9 cellular contexts compared by ENCODE assay signal in the genomic region with DNA sequence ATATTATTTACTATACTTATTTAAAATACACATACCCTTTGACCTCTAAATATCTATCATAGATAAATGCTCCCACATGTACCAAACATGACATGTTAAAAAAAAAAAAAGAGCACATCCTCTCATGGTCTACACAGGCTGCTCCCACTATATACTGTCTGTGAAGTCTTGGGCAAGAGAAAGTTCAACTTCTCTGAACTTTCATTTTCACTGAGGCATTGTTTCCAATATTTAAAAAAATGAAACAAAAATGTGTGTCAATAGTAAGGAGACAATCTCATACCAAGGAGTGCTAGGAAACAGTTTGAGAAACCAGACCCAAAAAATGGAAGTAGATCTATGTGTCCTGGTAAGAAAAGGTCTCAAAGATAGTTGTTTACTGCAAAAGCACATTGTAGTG. TPM values are rescaled to one million over a fixed set of nuclear protein-coding genes. Genes with fewer than 3 reads are reported as not detected.
DNase-seq lines count a peak whose midpoint lies in the region; ATAC-seq and TF ChIP-seq lines count a peak whose summit lies in the region.
"Had no signal": no experiment of that assay in that cellular context is flagged by ENCODE, and none has a peak within 500 bp of the region (broad histone marks: within the 10 kb centered on the region; RNA-seq: fewer than 3 reads in every experiment).

No MANE protein-coding gene starts in this region.

- H3K27ac ChIP-seq in Panc1 (ENCODE audit: low read length) (peak overlapping the region; percentile 59; the same call in 1 of the 2 replicates), psoas muscle (peak overlapping the region; percentile 50)
- H3K27ac ChIP-seq: pancreas had no signal

- in situ Hi-C loops in Panc1 (cut with HindIII; ENCODE audit: low pct_unique_long_range_greater_than_20kb, low sequenced_read_pairs), result no loop called here

- DNase-seq in Panc1 (ENCODE audit: low read depth, low spot score) (no peak), psoas muscle (no peak), SW 1271 (lab: John Stamatoyannopoulos, UW) (no peak)
- no peak for DNase-seq in activated CD8-positive, alpha-beta memory T cell treated with anti-CD3 and anti-CD28 coated beads, Interleukin-2, amount 50 U/mL, for 4 hours
- DNase-seq: NCI-H187, pancreas had no signal

- BruUV-seq in Panc1 (replicated peaks; lab: Mats Ljungman, UMichigan), result no TSS peak

- no peak for TF ChIP-seq CTCF in Panc1 (IDR thresholded peaks at IDR 0.05)
- no peak for TF ChIP-seq CTCF in psoas muscle (IDR thresholded peaks at IDR 0.05)

- H3K27me3 ChIP-seq in Panc1 (ENCODE audit: control insufficient read depth, insufficient read depth, low read length), result no peaks in the 10 kb centered on the region
- H3K27me3 ChIP-seq in psoas muscle (ENCODE audit: insufficient read depth in 3 of 3, low read length in 2 of 3), result no peaks in the 10 kb centered on the region
- H3K27me3 ChIP-seq: pancreas had no signal

- H3K9me3 ChIP-seq in Panc1 (ENCODE audit: control insufficient read depth, insufficient read depth, low read depth, low read length) (no peaks in the 10 kb centered on the region), psoas muscle (no peaks in the 10 kb centered on the region)
- H3K9me3 ChIP-seq: pancreas had no signal

- peaks cover 82% of the 10 kb centered on the region for H3K4me1 ChIP-seq in Panc1 (ENCODE audit: control insufficient read depth, insufficient read depth, low read length)
- H3K4me1 ChIP-seq in psoas muscle, result no peaks in the 10 kb centered on the region

- CTCF ChIA-PET in Panc1 (lab: Charles Lee), result no interaction called here

- H3K4me3 ChIP-seq in Panc1 (ENCODE audit: low read depth in 2 of 2, low read length in 2 of 2) (no peak overlapping the region), psoas muscle (peak overlapping the region; percentile 52)
- H3K4me3 ChIP-seq: pancreas had no signal

- POLR2A ChIA-PET in Panc1 (lab: Charles Lee), result no interaction called here

- intact Hi-C loops in Panc1 (cut with micrococcal nuclease; ENCODE audit: unreplicated experiment), result no loop called here
- intact Hi-C loops in psoas muscle (cut with DNase I), result no loop called here

- peaks cover 7% of the 10 kb centered on the region; the same call in 1 of the 2 replicates for H3K36me3 ChIP-seq in Panc1 (ENCODE audit: control insufficient read depth, insufficient read depth, low read length)
- no peaks in the 10 kb centered on the region for H3K36me3 ChIP-seq in psoas muscle (ENCODE audit: insufficient read depth in 1 of 2, low read depth in 1 of 2)
- H3K36me3 ChIP-seq: pancreas had no signal

- ATAC-seq in GM18907 (IDR thresholded peaks at IDR 0.05; ENCODE audit: unreplicated experiment) (peak; percentile 68), HG02588 (IDR thresholded peaks at IDR 0.05; ENCODE audit: unreplicated experiment) (peak; percentile 58), Panc1 (no peak), psoas muscle (peak in 3 of 4 donors; percentile 17 to 52 (median 41)), GM19023 (IDR thresholded peaks at IDR 0.05; ENCODE audit: unreplicated experiment) (no peak)
- ATAC-seq: pancreas had no signal

RNA-seq across cellular contexts. Expression of a gene that starts 29.3 kb away (rescaled TPM):
- total RNA-seq in Panc1 (2021; ENCODE audit: unreplicated experiment) (99.4 TPM), psoas muscle (10 to 100 TPM; 13.3 to 26.6 (median 16.8) TPM)
- polyA plus RNA-seq in Panc1 (2012; ENCODE audit: insufficient read length), result 23.4 TPM
- 1 to 10 TPM; 1.4 to 3.1 (median 1.9) TPM for polyA plus RNA-seq in psoas muscle

Comparison
In these comparisons a context has a peak if more than half of its experiments do, and no peak if none do; other contexts are left out.
1. ATAC-seq: peak in GM18907 (single experiment), HG02588 (single experiment) and psoas muscle (3 of 4); none in Panc1 (single experiment) and GM19023 (single experiment).